Comparison of ENCODE assay signal across 1 cellular context in genomic region chr14:30848449-30849240, GRCh38.
TF ChIP-seq lines count a peak whose summit lies in the region.

No MANE protein-coding gene starts in this region.

TF ChIP-seq in HepG2, 621 proteins besides CTCF, POLR2A, EP300 and RAD21 (continued from another document):
- no peak for TF ChIP-seq ZNF597 (CRISPR knock-in tag; IDR thresholded peaks at IDR 0.05)
- no peak for TF ChIP-seq KLF11 (CRISPR knock-in tag; IDR thresholded peaks at IDR 0.05)
- TF ChIP-seq CEBPG (CRISPR knock-in tag; IDR thresholded peaks at IDR 0.05): peak; percentile 79
- peak in 1 of 2 experiments; percentile 63; a peak in 2 of 4 replicates for TF ChIP-seq ATF4 (CRISPR knock-in tag; IDR thresholded peaks at IDR 0.05)
- TF ChIP-seq MED1 (CRISPR knock-in tag; IDR thresholded peaks at IDR 0.05): no peak
- TF ChIP-seq ARID3A (IDR thresholded peaks at IDR 0.05; ENCODE audit: low read depth, low read length): peak; percentile 70
- 0 out of 2 replicates have a peak, but pooled peaks have one; percentile 35 for TF ChIP-seq JUNB (CRISPR knock-in tag; IDR thresholded peaks at IDR 0.05; ENCODE audit: borderline replicate concordance)
- TF ChIP-seq NONO (IDR thresholded peaks at IDR 0.05): no peak
- no peak for TF ChIP-seq NONO (CRISPR knock-in tag; conservative IDR thresholded peaks at IDR 0.05)
- no peak for TF ChIP-seq ZNF44 (CRISPR knock-in tag; IDR thresholded peaks at IDR 0.05)
- TF ChIP-seq ZNF124 (CRISPR knock-in tag; IDR thresholded peaks at IDR 0.05): peak; percentile 49; the same call in 1 of the 2 replicates
- TF ChIP-seq MLLT10 (CRISPR knock-in tag; IDR thresholded peaks at IDR 0.05): no peak
- TF ChIP-seq HNRNPUL1 (IDR thresholded peaks at IDR 0.05; ENCODE audit: low read depth, low read length): no peak
- TF ChIP-seq GFI1 (CRISPR knock-in tag; IDR thresholded peaks at IDR 0.05; ENCODE audit: borderline replicate concordance): no peak
- 0 out of 2 replicates have a peak, but pooled peaks have one; percentile 41 for TF ChIP-seq EHMT2 (IDR thresholded peaks at IDR 0.05; ENCODE audit: borderline replicate concordance, low read depth, low read length)
- peak; percentile 85; the same call in 1 of the 2 replicates for TF ChIP-seq ZNF362 (CRISPR knock-in tag; IDR thresholded peaks at IDR 0.05; ENCODE audit: borderline replicate concordance)
- TF ChIP-seq RAD51 (IDR thresholded peaks at IDR 0.05; ENCODE audit: borderline replicate concordance): no peak
- no peak for TF ChIP-seq DDIT3 (CRISPR knock-in tag; IDR thresholded peaks at IDR 0.05)
- TF ChIP-seq ZNF350 (CRISPR knock-in tag; IDR thresholded peaks at IDR 0.05; ENCODE audit: borderline replicate concordance, low read depth): no peak
- TF ChIP-seq ZMYM2 (CRISPR knock-in tag; IDR thresholded peaks at IDR 0.05): 0 out of 2 replicates have a peak, but pooled peaks have one; percentile 37
- no peak for TF ChIP-seq KLF13 (CRISPR knock-in tag; IDR thresholded peaks at IDR 0.05)
- TF ChIP-seq CC2D1A (CRISPR knock-in tag; IDR thresholded peaks at IDR 0.05): no peak
- no peak for TF ChIP-seq SNAPC4 (CRISPR knock-in tag; IDR thresholded peaks at IDR 0.05)
